ENCODE assay signal across 7 cellular contexts in genomic region chr5:133769842-133770241, GRCh38.
"Had no signal": no experiment of that assay in that cellular context is flagged by ENCODE, and none has a peak within 500 bp of the region (broad histone marks: within the 10 kb centered on the region; RNA-seq: fewer than 3 reads in every experiment).

No MANE protein-coding gene starts in this region.

- DNase-seq: GDM1, GF-D8 had no signal

- ATAC-seq: GM12878 had no signal

- FAIRE-seq: G401.6, GM12878, GM12891, GM12892, GM19239 had no signal

- H3K4me3 ChIP-seq: GM12878 had no signal
